1 cellular context compared by ENCODE assay signal in the genomic region with DNA sequence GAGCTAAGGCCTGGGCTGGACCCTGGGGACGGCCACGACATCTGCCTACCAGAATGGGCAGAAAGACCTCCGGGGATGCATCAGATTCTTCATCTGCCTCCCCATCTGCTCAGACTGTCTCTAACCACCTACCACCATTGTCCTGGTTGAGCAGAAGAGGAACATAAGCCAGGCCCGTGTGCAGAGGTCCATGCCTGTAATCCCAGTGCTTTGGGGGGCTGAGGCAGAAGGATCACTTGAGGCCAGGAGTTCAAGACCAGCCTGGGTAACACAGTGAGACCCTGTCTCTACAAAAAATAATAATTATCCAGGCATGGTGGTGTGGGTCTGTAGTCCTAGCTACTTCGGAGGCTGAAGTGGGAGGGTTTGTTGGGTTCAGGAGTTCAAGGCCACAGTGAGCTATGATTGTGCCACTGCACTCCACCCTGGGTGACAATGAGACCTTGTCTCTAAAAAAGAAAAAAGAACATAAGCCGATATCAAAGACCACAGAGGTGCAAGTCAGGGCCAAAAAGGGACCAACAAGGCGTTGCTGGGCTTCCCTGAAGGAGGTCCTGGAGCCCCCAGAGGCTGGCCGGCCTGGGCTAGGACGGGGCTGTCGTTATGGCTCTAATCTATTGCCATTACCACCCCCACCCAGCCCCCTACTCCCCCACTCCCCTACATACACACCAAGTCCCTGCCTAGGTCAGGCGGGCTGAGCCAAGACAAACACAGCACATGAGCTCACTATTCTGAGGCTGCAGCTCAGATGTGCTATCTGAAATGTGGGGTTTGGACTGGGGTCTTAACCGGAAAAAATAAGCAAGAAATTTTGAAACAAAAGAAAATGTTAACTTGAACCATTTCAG.
TF ChIP-seq lines count a peak whose summit lies in the region.

No MANE protein-coding gene starts in this region.

TF ChIP-seq in GM23338, 12 proteins besides CTCF, POLR2A, EP300 and RAD21 (continued from another document):
- TF ChIP-seq, protein P1, sequence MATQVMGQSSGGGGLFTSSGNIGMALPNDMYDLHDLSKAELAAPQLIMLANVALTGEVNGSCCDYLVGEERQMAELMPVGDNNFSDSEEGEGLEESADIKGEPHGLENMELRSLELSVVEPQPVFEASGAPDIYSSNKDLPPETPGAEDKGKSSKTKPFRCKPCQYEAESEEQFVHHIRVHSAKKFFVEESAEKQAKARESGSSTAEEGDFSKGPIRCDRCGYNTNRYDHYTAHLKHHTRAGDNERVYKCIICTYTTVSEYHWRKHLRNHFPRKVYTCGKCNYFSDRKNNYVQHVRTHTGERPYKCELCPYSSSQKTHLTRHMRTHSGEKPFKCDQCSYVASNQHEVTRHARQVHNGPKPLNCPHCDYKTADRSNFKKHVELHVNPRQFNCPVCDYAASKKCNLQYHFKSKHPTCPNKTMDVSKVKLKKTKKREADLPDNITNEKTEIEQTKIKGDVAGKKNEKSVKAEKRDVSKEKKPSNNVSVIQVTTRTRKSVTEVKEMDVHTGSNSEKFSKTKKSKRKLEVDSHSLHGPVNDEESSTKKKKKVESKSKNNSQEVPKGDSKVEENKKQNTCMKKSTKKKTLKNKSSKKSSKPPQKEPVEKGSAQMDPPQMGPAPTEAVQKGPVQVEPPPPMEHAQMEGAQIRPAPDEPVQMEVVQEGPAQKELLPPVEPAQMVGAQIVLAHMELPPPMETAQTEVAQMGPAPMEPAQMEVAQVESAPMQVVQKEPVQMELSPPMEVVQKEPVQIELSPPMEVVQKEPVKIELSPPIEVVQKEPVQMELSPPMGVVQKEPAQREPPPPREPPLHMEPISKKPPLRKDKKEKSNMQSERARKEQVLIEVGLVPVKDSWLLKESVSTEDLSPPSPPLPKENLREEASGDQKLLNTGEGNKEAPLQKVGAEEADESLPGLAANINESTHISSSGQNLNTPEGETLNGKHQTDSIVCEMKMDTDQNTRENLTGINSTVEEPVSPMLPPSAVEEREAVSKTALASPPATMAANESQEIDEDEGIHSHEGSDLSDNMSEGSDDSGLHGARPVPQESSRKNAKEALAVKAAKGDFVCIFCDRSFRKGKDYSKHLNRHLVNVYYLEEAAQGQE (IDR thresholded peaks at IDR 0.05; ENCODE audit: unreplicated experiment) = no peak
- no peak for TF ChIP-seq NANOG (IDR thresholded peaks at IDR 0.05; ENCODE audit: borderline replicate concordance)
- TF ChIP-seq JUNB (IDR thresholded peaks at IDR 0.05; ENCODE audit: unreplicated experiment) = no peak
